ENCODE assay signal across 8 cellular contexts in genomic region chr2:144517825-144518699, GRCh38. TPM values are rescaled to one million over a fixed set of nuclear protein-coding genes. Genes with fewer than 3 reads are reported as not detected.
DNase-seq lines count a peak whose midpoint lies in the region; ATAC-seq and TF ChIP-seq lines count a peak whose summit lies in the region.

No MANE protein-coding gene starts in this region.

- no peaks in the 10 kb centered on the region for H3K9me3 ChIP-seq in NT2/D1 (ENCODE audit: insufficient read depth, low read length)
- no peaks in the 10 kb centered on the region for H3K9me3 ChIP-seq in ovary

- H3K36me3 ChIP-seq in NT2/D1 (ENCODE audit: insufficient read depth, insufficient read length, low read length) = peaks cover 10% of the 10 kb centered on the region
- H3K36me3 ChIP-seq in ovary = no peaks in the 10 kb centered on the region

- DNase-seq in EH (ENCODE audit: low read depth) = peak; percentile 55
- no peak for DNase-seq in NT2/D1 (ENCODE audit: low read depth, low spot score)
- DNase-seq in epithelial cell of esophagus (ENCODE audit: low read depth) = no peak
- DNase-seq in ovary = peak; percentile 37 to 60 (median 52)
- DNase-seq in DMS153 treated with DMSO at 0.1 percent for 48 hours (lab: John Stamatoyannopoulos, UW; ENCODE audit: unreplicated experiment) = no peak
- DNase-seq in NCI-H1417 treated with DMSO at 0.1 percent for 48 hours (lab: John Stamatoyannopoulos, UW) = no peak

- no peak for TF ChIP-seq POLR2A in ovary (IDR thresholded peaks at IDR 0.05)

- intact Hi-C loops in ovary (cut with DNase I) = loop anchor here (2.0 to 10.0 kb wide), 8 partner anchors 73 to 1237 kb away; a partner anchor contains a TSS

- H3K4me3 ChIP-seq in NT2/D1 (ENCODE audit: insufficient read length, low read depth) (peak overlapping the region; percentile 73), epithelial cell of esophagus (ENCODE audit: low read length) (peak overlapping the region; percentile 47), ovary (peak overlapping the region; percentile 75)

- TF ChIP-seq CTCF in epithelial cell of esophagus (IDR thresholded peaks at IDR 0.05; ENCODE audit: insufficient read depth, low read depth, low read length, missing control alignments) (no peak), ovary (IDR thresholded peaks at IDR 0.05) (no peak)

- peak overlapping the region; percentile 77 for H3K9ac ChIP-seq in NT2/D1 (ENCODE audit: insufficient read length, low read depth)

- ATAC-seq in HG03045 (IDR thresholded peaks at IDR 0.05; ENCODE audit: unreplicated experiment) (no peak), HG02981 (IDR thresholded peaks at IDR 0.05; ENCODE audit: unreplicated experiment) (no peak)

- H3K27me3 ChIP-seq in NT2/D1 (ENCODE audit: insufficient read depth, insufficient read length) (peaks cover 66% of the 10 kb centered on the region), ovary (no peaks in the 10 kb centered on the region)

- H3K4me1 ChIP-seq in NT2/D1 (ENCODE audit: insufficient read depth, insufficient read length) = peaks cover 6% of the 10 kb centered on the region
- H3K4me1 ChIP-seq in ovary (ENCODE audit: insufficient read depth) = peaks cover 4% of the 10 kb centered on the region

- TF ChIP-seq EP300 in ovary (IDR thresholded peaks at IDR 0.05) = no peak

- WGBS in ovary, 3 donors = 1% methylated on average over 21 of the region's 21 CpGs

- H3K27ac ChIP-seq in ovary = peak overlapping the region; percentile 95 to 99

RNA-seq across cellular contexts. Expression of gene ZEB2, which starts 1.9 kb away (rescaled TPM):
- total RNA-seq in ovary = 100 to 1,000 TPM in 6 of 7 donors, 10 to 100 TPM in 1; 55.3 to 250 (median 186) TPM
- polyA plus RNA-seq in ovary = 10 to 100 TPM; 57.0 to 84.8 TPM

Comparison
In these comparisons a context has a peak if more than half of its experiments do, and no peak if none do; other contexts are left out.
1. DNase-seq: peak in EH (single experiment) and ovary (5 of 5); none in NT2/D1 (single experiment), epithelial cell of esophagus (single experiment), DMS153 treated with DMSO at 0.1 percent for 48 hours (single experiment) and NCI-H1417 treated with DMSO at 0.1 percent for 48 hours (single experiment).
2. Peak in every context shown above with its lines, with median percentiles within 50 percentile points of each other: H3K4me3 ChIP-seq.